ENCODE assay signal across 1 cellular context in the genomic region with DNA sequence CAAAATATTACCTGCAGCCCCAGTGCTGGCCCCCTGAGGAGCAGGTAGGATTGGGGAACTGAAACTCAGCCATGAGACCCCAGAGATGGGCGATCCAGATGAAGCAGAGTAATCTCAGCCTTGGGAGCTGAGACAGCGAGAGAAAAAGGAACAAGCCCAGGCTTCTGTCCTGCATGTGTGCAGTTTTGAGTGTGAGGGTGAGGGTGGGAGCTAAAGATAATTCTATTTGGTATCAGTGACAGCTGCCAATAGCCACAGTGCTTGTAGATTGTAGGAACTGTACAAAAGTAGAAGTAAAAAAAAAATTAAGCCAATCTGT.
TF ChIP-seq lines count a peak whose summit lies in the region.

No MANE protein-coding gene starts in this region.

TF ChIP-seq in HepG2, 621 proteins besides CTCF, POLR2A, EP300 and RAD21 (continued from another document):
- TF ChIP-seq, protein P1, sequence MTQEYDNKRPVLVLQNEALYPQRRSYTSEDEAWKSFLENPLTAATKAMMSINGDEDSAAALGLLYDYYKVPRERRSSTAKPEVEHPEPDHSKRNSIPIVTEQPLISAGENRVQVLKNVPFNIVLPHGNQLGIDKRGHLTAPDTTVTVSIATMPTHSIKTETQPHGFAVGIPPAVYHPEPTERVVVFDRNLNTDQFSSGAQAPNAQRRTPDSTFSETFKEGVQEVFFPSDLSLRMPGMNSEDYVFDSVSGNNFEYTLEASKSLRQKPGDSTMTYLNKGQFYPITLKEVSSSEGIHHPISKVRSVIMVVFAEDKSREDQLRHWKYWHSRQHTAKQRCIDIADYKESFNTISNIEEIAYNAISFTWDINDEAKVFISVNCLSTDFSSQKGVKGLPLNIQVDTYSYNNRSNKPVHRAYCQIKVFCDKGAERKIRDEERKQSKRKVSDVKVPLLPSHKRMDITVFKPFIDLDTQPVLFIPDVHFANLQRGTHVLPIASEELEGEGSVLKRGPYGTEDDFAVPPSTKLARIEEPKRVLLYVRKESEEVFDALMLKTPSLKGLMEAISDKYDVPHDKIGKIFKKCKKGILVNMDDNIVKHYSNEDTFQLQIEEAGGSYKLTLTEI (CRISPR knock-in tag; conservative IDR thresholded peaks at IDR 0.05): no peak
